In the genomic region with DNA sequence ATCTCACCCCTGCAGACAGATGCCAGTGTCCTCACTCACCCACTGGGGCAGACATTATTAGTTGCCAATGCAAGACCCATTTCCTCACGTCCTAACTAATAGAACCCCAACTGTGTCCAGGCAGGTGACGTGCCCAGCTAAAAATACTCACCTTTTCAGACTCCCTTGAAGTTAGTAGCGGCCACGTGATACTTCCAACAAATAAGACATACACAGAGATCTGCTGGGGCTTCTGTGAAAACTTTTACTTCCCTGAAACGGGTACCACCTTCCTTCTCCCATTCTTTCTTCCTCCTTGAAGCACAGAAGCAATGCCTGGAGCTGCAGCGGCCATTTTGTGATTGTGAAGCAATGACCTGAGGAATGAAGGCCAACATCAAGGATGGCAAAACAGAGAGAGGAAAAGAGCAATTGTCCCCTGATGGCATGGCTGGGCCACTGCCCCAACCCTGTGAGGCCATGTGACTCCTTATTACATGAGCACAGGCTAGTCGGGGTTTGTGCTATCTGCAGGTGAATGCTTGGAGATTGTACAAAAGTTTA, we compare ENCODE assay signal across 25 cellular contexts.
DNase-seq lines count a peak whose midpoint lies in the region; ATAC-seq and TF ChIP-seq lines count a peak whose summit lies in the region.
"Had no signal": no experiment of that assay in that cellular context is flagged by ENCODE, and none has a peak within 500 bp of the region (broad histone marks: within the 10 kb centered on the region; RNA-seq: fewer than 3 reads in every experiment).

No MANE protein-coding gene starts in this region.

- no peaks in the 10 kb centered on the region for H3K27me3 ChIP-seq in Peyer's patch
- no peaks in the 10 kb centered on the region for H3K27me3 ChIP-seq in upper lobe of right lung
- no peaks in the 10 kb centered on the region for H3K27me3 ChIP-seq in uterus
- no peaks in the 10 kb centered on the region for H3K27me3 ChIP-seq in MG63
- H3K27me3 ChIP-seq: adrenal gland, SJSA1 had no signal

- H3K9me3 ChIP-seq in Peyer's patch (peaks cover 0 to 6% (median 0%) of the 10 kb centered on the region in 4 donors), upper lobe of right lung (no peaks in the 10 kb centered on the region), uterus (peaks cover 0 to 8% of the 10 kb centered on the region in 2 donors), MG63 (peaks cover 9% of the 10 kb centered on the region)
- H3K9me3 ChIP-seq: HAP-1 had no signal

- DNase-seq in Peyer's patch = peak in 1 of 3 donors; percentile 32
- DNase-seq in ecto neural progenitor cell (ENCODE audit: low spot score) = peak; percentile 16
- DNase-seq in mesenteric fat pad (ENCODE audit: low spot score) = peak; percentile 71
- DNase-seq in upper lobe of right lung = peak; percentile 23
- DNase-seq in uterus = no peak
- DNase-seq in MG63 = no peak
- DNase-seq: activated CD4-positive, alpha-beta T cell treated with anti-CD3 and anti-CD28 coated beads, Interleukin-2, amount 10 ng/mL, durations not matched to agents 7 days and 5 days; activated naive CD4-positive, alpha-beta T cell treated with anti-CD3 and anti-CD28 coated beads, Interleukin-2, amount 10 ng/mL, durations not matched to agents 7 days and 5 days; activated T-cell treated with anti-CD3 and anti-CD28 coated beads, Interleukin-2, amount 50 U/mL, for 72 hours; adrenal gland; dermis blood vessel endothelial cell; DMS 273 treated with DMSO at 0.1 percent for 48 hours; heart right ventricle; Karpas-422; NCI-H1436; NCI-H2081 treated with DMSO at 0.1 percent for 48 hours; NCI-H2227 treated with DMSO at 0.1 percent for 48 hours; NCI-H526 treated with DMSO at 0.1 percent for 48 hours; nephron progenitor cell; substantia nigra; T1000 had no signal

- peak overlapping the region in 3 of 4 donors; percentile 81 to 93 (median 90) for H3K27ac ChIP-seq in Peyer's patch
- H3K27ac ChIP-seq in upper lobe of right lung = no peak overlapping the region
- H3K27ac ChIP-seq in uterus = no peak overlapping the region
- H3K27ac ChIP-seq: adrenal gland, heart right ventricle, SJSA1 had no signal

- no peak for TF ChIP-seq CTCF in Peyer's patch (IDR thresholded peaks at IDR 0.05)
- TF ChIP-seq CTCF in upper lobe of right lung (IDR thresholded peaks at IDR 0.05) = no peak
- no peak for TF ChIP-seq CTCF in uterus (IDR thresholded peaks at IDR 0.05)

- H3K4me1 ChIP-seq in Peyer's patch = peaks cover 0 to 44% (median 0%) of the 10 kb centered on the region in 4 donors
- no peaks in the 10 kb centered on the region for H3K4me1 ChIP-seq in upper lobe of right lung
- H3K4me1 ChIP-seq in uterus = no peaks in the 10 kb centered on the region
- H3K4me1 ChIP-seq: adrenal gland, HAP-1, heart right ventricle, SJSA1 had no signal

- no peak for ATAC-seq in upper lobe of right lung
- ATAC-seq in GM21360 (IDR thresholded peaks at IDR 0.05; ENCODE audit: unreplicated experiment) = no peak
- ATAC-seq: activated T-cell treated with anti-CD3 and anti-CD28 coated beads, Interleukin-2, amount 50 U/mL, for 72 hours; heart right ventricle; stimulated activated memory B cell treated with anti-CD40 and anti-IgM and Interleukin-4, amounts not matched to agents 10 μg/mL and 1 μg/mL and 100 μg/mL, for 72 hours had no signal

- no peaks in the 10 kb centered on the region for H3K36me3 ChIP-seq in Peyer's patch
- H3K36me3 ChIP-seq in upper lobe of right lung = no peaks in the 10 kb centered on the region
- no peaks in the 10 kb centered on the region for H3K36me3 ChIP-seq in uterus
- H3K36me3 ChIP-seq in MG63 = no peaks in the 10 kb centered on the region
- H3K36me3 ChIP-seq: adrenal gland, HAP-1, heart right ventricle, SJSA1 had no signal

- H3K4me3 ChIP-seq in Peyer's patch = no peak overlapping the region
- H3K4me3 ChIP-seq in upper lobe of right lung = no peak overlapping the region
- no peak overlapping the region for H3K4me3 ChIP-seq in uterus
- H3K4me3 ChIP-seq in MG63 = no peak overlapping the region
- H3K4me3 ChIP-seq: adrenal gland, HAP-1, heart right ventricle, SJSA1 had no signal

- TF ChIP-seq POLR2A in Peyer's patch (IDR thresholded peaks at IDR 0.05) (no peak), uterus (IDR thresholded peaks at IDR 0.05) (no peak)

- intact Hi-C loops in upper lobe of right lung (cut with DNase I) = no loop called here
- intact Hi-C loops in uterus (cut with DNase I; ENCODE audit: low total_unique reads) = no loop called here

Comparison
In these comparisons a context has a peak if more than half of its experiments do, and no peak if none do; other contexts are left out.
1. DNase-seq: peak in ecto neural progenitor cell (single experiment), mesenteric fat pad (single experiment) and upper lobe of right lung (single experiment); none in uterus (0 of 2) and MG63 (single experiment).
2. H3K27ac ChIP-seq: peak in Peyer's patch (3 of 4); none in upper lobe of right lung (single experiment) and uterus (0 of 2).